In the genomic region with DNA sequence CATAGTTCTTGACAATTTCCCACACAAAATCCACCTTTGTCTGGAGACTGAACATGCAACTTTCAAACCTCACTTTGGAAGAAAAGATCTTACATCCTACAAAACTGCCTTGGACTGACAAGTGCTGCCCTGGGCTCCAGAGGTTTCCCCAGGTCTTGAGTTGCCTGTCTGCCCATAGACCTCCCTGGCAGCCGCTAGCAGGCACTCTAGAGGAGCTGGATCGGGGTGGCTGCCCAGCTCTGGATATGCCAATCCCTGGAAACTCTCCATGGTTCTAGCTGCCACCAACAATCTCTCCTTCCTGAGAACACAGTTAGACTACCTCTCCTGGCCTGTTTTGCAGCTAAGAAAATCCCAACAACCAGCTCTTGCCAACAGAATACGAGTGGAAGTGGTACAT, we compare ENCODE assay signal across 23 cellular contexts. TPM values are rescaled to one million over a fixed set of nuclear protein-coding genes. Genes with fewer than 3 reads are reported as not detected.
DNase-seq lines count a peak whose midpoint lies in the region; ATAC-seq and TF ChIP-seq lines count a peak whose summit lies in the region.
"Had no signal": no experiment of that assay in that cellular context is flagged by ENCODE, and none has a peak within 500 bp of the region (broad histone marks: within the 10 kb centered on the region; RNA-seq: fewer than 3 reads in every experiment).

No MANE protein-coding gene starts in this region.

- H3K9me3 ChIP-seq in mammary epithelial cell (replicated peaks; ENCODE audit: insufficient read depth, low read length) (peaks cover 4% of the 10 kb centered on the region), breast epithelium (no peaks in the 10 kb centered on the region), smooth muscle cell (replicated peaks; ENCODE audit: low read depth) (no peaks in the 10 kb centered on the region), T-helper 17 cell (ENCODE audit: control insufficient read depth, low read length, poor library complexity, severe bottlenecking) (no peaks in the 10 kb centered on the region)

- intact Hi-C loops in MCF 10A (cut with micrococcal nuclease) = no loop called here
- intact Hi-C loops in mammary epithelial cell (cut with micrococcal nuclease) = no loop called here
- intact Hi-C loops in breast epithelium (cut with DNase I; ENCODE audit: low total_unique reads) = no loop called here

- no peak overlapping the region for H3K9ac ChIP-seq in mammary epithelial cell (ENCODE audit: insufficient read depth, low read length)
- no peak overlapping the region for H3K9ac ChIP-seq in smooth muscle cell (ENCODE audit: low read depth)
- H3K9ac ChIP-seq: GM23248 had no signal

- H3K4me1 Mint-ChIP-seq in MCF 10A (ENCODE audit: insufficient read depth, unreplicated experiment) = peaks cover 48% of the 10 kb centered on the region
- peaks cover 29% of the 10 kb centered on the region for H3K4me1 Mint-ChIP-seq in nephron progenitor cell
- H3K4me1 Mint-ChIP-seq in T-helper 17 cell = peaks cover 6% of the 10 kb centered on the region

- peak overlapping the region; percentile 81 for H3K27ac Mint-ChIP-seq in MCF 10A (ENCODE audit: low read depth, unreplicated experiment)
- H3K27ac Mint-ChIP-seq in nephron progenitor cell = peak overlapping the region; percentile 34
- no peak overlapping the region for H3K27ac Mint-ChIP-seq in T-helper 17 cell
- H3K27ac Mint-ChIP-seq: CD8-positive, alpha-beta T cell had no signal

- 50% methylated on average over 2 of the region's 3 CpGs for WGBS in mammary epithelial cell (ENCODE audit: low coverage, missing lambda C conversion rate)
- WGBS in smooth muscle cell (ENCODE audit: low lambda C conversion rate) = 72% methylated on average over 3 of the region's 3 CpGs

- H4K20me1 ChIP-seq in mammary epithelial cell (ENCODE audit: insufficient read depth, low read length) (no peaks in the 10 kb centered on the region), smooth muscle cell (ENCODE audit: low read depth) (no peaks in the 10 kb centered on the region)

- H3K9me3 Mint-ChIP-seq in MCF 10A (ENCODE audit: unreplicated experiment) (peaks cover 10% of the 10 kb centered on the region), nephron progenitor cell (peaks cover 21% of the 10 kb centered on the region)
- H3K9me3 Mint-ChIP-seq: CD8-positive, alpha-beta T cell had no signal

- H3K79me2 ChIP-seq in mammary epithelial cell (ENCODE audit: insufficient read depth, low read length) (peaks cover 24% of the 10 kb centered on the region), smooth muscle cell (ENCODE audit: low read depth) (no peaks in the 10 kb centered on the region)

- H3K4me2 ChIP-seq in mammary epithelial cell (ENCODE audit: insufficient read depth, low read depth, low read length) = no peak overlapping the region
- H3K4me2 ChIP-seq in smooth muscle cell = no peak overlapping the region

- peaks cover 16% of the 10 kb centered on the region for H3F3A ChIP-seq in smooth muscle cell (ENCODE audit: low read depth)

- POLR2A ChIA-PET in MCF 10A (lab: Yijun Ruan, JAX) = interaction anchor here (13.5 kb wide), 1 partner anchor 23 kb away, joined by 212 read pairs; no protein-coding TSS in a partner anchor

- peaks cover 7% of the 10 kb centered on the region for H3K36me3 Mint-ChIP-seq in MCF 10A (ENCODE audit: insufficient read depth, unreplicated experiment)
- H3K36me3 Mint-ChIP-seq in nephron progenitor cell (ENCODE audit: low read depth) = peaks cover 4% of the 10 kb centered on the region
- no peaks in the 10 kb centered on the region for H3K36me3 Mint-ChIP-seq in T-helper 17 cell (ENCODE audit: low read depth)
- H3K36me3 Mint-ChIP-seq: CD8-positive, alpha-beta T cell had no signal

- dilution Hi-C loops in mammary epithelial cell (cut with HindIII; ENCODE audit: low sequenced_read_pairs) = no loop called here

- CTCF ChIA-PET in MCF 10A (lab: Yijun Ruan, JAX) = interaction anchor here (0.6 to 1.1 kb wide), 5 partner anchors 21 to 218 kb away, joined by 3 read pairs; no protein-coding TSS in a partner anchor
- CTCF ChIA-PET in mammary epithelial cell (lab: Charles Lee; ENCODE audit: low non-redundant PET) = no interaction called here

- BruUV-seq in MCF 10A (replicated peaks; lab: Mats Ljungman, UMichigan) = no TSS peak
- no TSS peak for BruUV-seq in mammary epithelial cell (replicated peaks; lab: Mats Ljungman, UMichigan)

- H3K27me3 ChIP-seq in mammary epithelial cell (ENCODE audit: insufficient read depth, low read length) = no peaks in the 10 kb centered on the region
- no peaks in the 10 kb centered on the region for H3K27me3 ChIP-seq in breast epithelium
- no peaks in the 10 kb centered on the region for H3K27me3 ChIP-seq in smooth muscle cell (ENCODE audit: low read depth)

- H2AFZ ChIP-seq in mammary epithelial cell (ENCODE audit: low read depth, low read length) = no peak overlapping the region
- H2AFZ ChIP-seq in smooth muscle cell (ENCODE audit: low read depth) = no peak overlapping the region
- H2AFZ ChIP-seq: GM23248 had no signal

- no peak for ATAC-seq in T-helper 17 cell
- ATAC-seq: CD8-positive, alpha-beta T cell had no signal

- H3K36me3 ChIP-seq in mammary epithelial cell (ENCODE audit: insufficient read depth, low read length) = no peaks in the 10 kb centered on the region
- no peaks in the 10 kb centered on the region for H3K36me3 ChIP-seq in breast epithelium
- H3K36me3 ChIP-seq in smooth muscle cell (ENCODE audit: low read depth) = no peaks in the 10 kb centered on the region
- H3K36me3 ChIP-seq: HAP-1 had no signal

- H3K4me3 Mint-ChIP-seq in MCF 10A (ENCODE audit: unreplicated experiment) (no peak overlapping the region), nephron progenitor cell (no peak overlapping the region), T-helper 17 cell (no peak overlapping the region)
- H3K4me3 Mint-ChIP-seq: CD8-positive, alpha-beta T cell had no signal

- peaks cover 54% of the 10 kb centered on the region for H3K4me1 ChIP-seq in mammary epithelial cell (ENCODE audit: insufficient read depth, low read length)
- H3K4me1 ChIP-seq in breast epithelium = peaks cover 6 to 7% of the 10 kb centered on the region in 2 donors
- peaks cover 9% of the 10 kb centered on the region for H3K4me1 ChIP-seq in smooth muscle cell (ENCODE audit: low read depth)
- H3K4me1 ChIP-seq: HAP-1 had no signal

- H3K27me3 Mint-ChIP-seq in MCF 10A (ENCODE audit: insufficient read depth, unreplicated experiment) (no peaks in the 10 kb centered on the region), nephron progenitor cell (ENCODE audit: low read depth, poor library complexity) (peaks cover 8% of the 10 kb centered on the region), T-helper 17 cell (peaks cover under 1% of the 10 kb centered on the region)

- TF ChIP-seq POLR2A in breast epithelium (IDR thresholded peaks at IDR 0.05) = no peak

- H3K27ac ChIP-seq in mammary epithelial cell (ENCODE audit: insufficient read depth, low read depth, low read length) (no peak overlapping the region), breast epithelium (peak overlapping the region; percentile 89 to 94), smooth muscle cell (ENCODE audit: low read depth) (peak overlapping the region; percentile 99)
- H3K27ac ChIP-seq: 22Rv1, GM23248 had no signal

- no peak for TF ChIP-seq CTCF in MCF 10A (IDR thresholded peaks at IDR 0.05; ENCODE audit: unreplicated experiment)
- TF ChIP-seq CTCF in mammary epithelial cell (conservative IDR thresholded peaks at IDR 0.05 in 1 of 2, IDR thresholded peaks at IDR 0.05 in 1 of 2; ENCODE audit: extremely low read depth in 1 of 2, insufficient read depth in 1 of 2, low read depth in 1 of 2, low read length in 2 of 2) = no peak
- no peak for TF ChIP-seq CTCF in breast epithelium (IDR thresholded peaks at IDR 0.05)
- TF ChIP-seq CTCF in nephron progenitor cell (IDR thresholded peaks at IDR 0.05) = no peak
- no peak for TF ChIP-seq CTCF in smooth muscle cell (IDR thresholded peaks at IDR 0.05; ENCODE audit: borderline replicate concordance, insufficient read depth, poor library complexity, severe bottlenecking)

- in situ Hi-C loops in mammary epithelial cell (cut with MboI; ENCODE audit: low sequenced_read_pairs in 2 of 2) = no loop called here

- DNase-seq in MCF 10A (ENCODE audit: unreplicated experiment) (no peak), mammary epithelial cell (no peak), breast epithelium (ENCODE audit: low spot score in 2 of 2) (no peak), nephron progenitor cell (no peak), smooth muscle cell (lab: John Stamatoyannopoulos, UW; ENCODE audit: unreplicated experiment) (no peak), T-helper 17 cell (no peak)
- DNase-seq in stimulated activated CD4-positive, alpha-beta T cell treated with anti-CD3 and anti-CD28 coated beads, Interleukin-12 subunit alpha, Interleukin-12 subunit beta, amount 100 ng/mL, for 4 hours = no peak
- DNase-seq in activated naive CD4-positive, alpha-beta T cell treated with Interleukin-2 at 50 U/mL for 16 hours = no peak
- DNase-seq: AML-193; C1 segment of cervical spinal cord; CD8-positive, alpha-beta T cell; GDM1; GM23248; Karpas-422; NCI-H1694 treated with DMSO at 0.1 percent for 48 hours; NCI-H2081 treated with DMSO at 0.1 percent for 48 hours; NCI-H2171 treated with DMSO at 0.1 percent for 48 hours; NCI-H446; NCI-H526; SHP77 had no signal

- H3K4me3 ChIP-seq in mammary epithelial cell (replicated peaks in 1 of 3; ENCODE audit: insufficient read depth in 1 of 3, low read depth in 2 of 3, low read length in 3 of 3) (no peak overlapping the region), breast epithelium (no peak overlapping the region), smooth muscle cell (no peak overlapping the region)
- H3K4me3 ChIP-seq: GM23248, HAP-1 had no signal

RNA-seq across cellular contexts. Expression of a gene that starts 3.4 kb away (rescaled TPM):
- total RNA-seq in MCF 10A (2022) (3.8 and 6.9 TPM in 2 replicates), mammary epithelial cell (100 to 1,000 TPM; 186 to 461 TPM), breast epithelium (10 to 100 TPM in 2 of 3 donors, under 1 TPM in 1; 0.16 to 46.1 (median 16.7) TPM), smooth muscle cell (175 and 181 TPM in 2 replicates), T-helper 17 cell (not detected)
- polyA plus RNA-seq in mammary epithelial cell (162 TPM), smooth muscle cell (15.2 and 85.3 TPM in 2 replicates)
- polyA minus RNA-seq in mammary epithelial cell = 233 TPM
- total RNA-seq: CD8-positive, alpha-beta T cell; GM23248; OCI-LY7 had no signal
